Comparison of ENCODE assay signal across 12 cellular contexts in the genomic region with DNA sequence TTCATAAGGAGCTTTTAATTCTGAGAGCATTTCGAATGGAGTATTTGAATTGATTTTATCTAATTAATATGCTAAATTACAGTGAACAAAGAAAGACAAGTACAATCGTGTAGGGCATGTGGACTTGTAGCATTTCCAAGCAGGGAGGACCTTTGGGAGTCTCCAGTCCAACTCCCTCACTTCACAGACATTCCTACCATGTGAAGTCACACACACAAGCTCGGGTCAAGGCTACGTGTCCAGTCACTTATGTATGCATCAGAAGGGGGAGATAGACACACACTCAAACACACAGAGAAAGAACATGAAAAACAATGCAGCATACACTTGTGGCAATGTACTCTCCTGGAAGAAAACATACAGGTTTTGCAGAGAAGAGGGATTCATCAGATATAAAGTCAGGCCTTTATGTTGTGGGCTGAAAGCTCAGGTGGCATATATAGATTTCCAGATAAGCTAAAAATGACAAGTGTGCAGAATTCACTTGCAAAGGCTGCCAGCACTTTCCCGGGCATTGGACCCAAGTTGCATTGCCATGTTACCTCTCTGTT.
A peak's percentile ranks its signal among the peaks of the same experiment; 100 is the strongest.
DNase-seq lines count a peak whose midpoint lies in the region; ATAC-seq and TF ChIP-seq lines count a peak whose summit lies in the region.
"Had no signal": no experiment of that assay in that cellular context is flagged by ENCODE, and none has a peak within 500 bp of the region (broad histone marks: within the 10 kb centered on the region; RNA-seq: fewer than 3 reads in every experiment).

No MANE protein-coding gene starts in this region.

- H3K36me3 ChIP-seq in BJ (ENCODE audit: control insufficient read depth, insufficient read depth, low read length): no peaks in the 10 kb centered on the region

- no peaks in the 10 kb centered on the region for H3K27me3 Mint-ChIP-seq in mesothelial cell of epicardium (ENCODE audit: low read depth)
- H3K27me3 Mint-ChIP-seq: activated CD4-positive, alpha-beta T cell treated with anti-CD3 and anti-CD28 coated beads, Interleukin-2, amount 10 ng/mL, durations not matched to agents 7 days and 5 days had no signal

- H3K27me3 ChIP-seq in BJ (ENCODE audit: control insufficient read depth, insufficient read depth, low read length): no peaks in the 10 kb centered on the region

- ATAC-seq in HG03571 (IDR thresholded peaks at IDR 0.05; ENCODE audit: unreplicated experiment): no peak

- H3K4me3 Mint-ChIP-seq in mesothelial cell of epicardium: no peak overlapping the region
- H3K4me3 Mint-ChIP-seq: activated CD4-positive, alpha-beta T cell treated with anti-CD3 and anti-CD28 coated beads, Interleukin-2, amount 10 ng/mL, durations not matched to agents 7 days and 5 days had no signal

- peaks cover 16% of the 10 kb centered on the region for H3K9me3 Mint-ChIP-seq in mesothelial cell of epicardium
- H3K9me3 Mint-ChIP-seq: activated CD4-positive, alpha-beta T cell treated with anti-CD3 and anti-CD28 coated beads, Interleukin-2, amount 10 ng/mL, durations not matched to agents 7 days and 5 days had no signal

- TF ChIP-seq CTCF in BJ (IDR thresholded peaks at IDR 0.05; ENCODE audit: insufficient read depth, low read depth, low read length) (no peak), choroid plexus epithelial cell (conservative IDR thresholded peaks at IDR 0.05; ENCODE audit: low read depth, low read length) (peak; percentile 5), mesothelial cell of epicardium (IDR thresholded peaks at IDR 0.05; ENCODE audit: unreplicated experiment) (no peak)

- POLR2A ChIA-PET in BJ (lab: Charles Lee): no interaction called here

- H3K4me3 ChIP-seq in BJ (ENCODE audit: low read depth, low read length) (no peak overlapping the region), choroid plexus epithelial cell (ENCODE audit: low read depth, low read length) (no peak overlapping the region)

- H3K4me1 Mint-ChIP-seq in mesothelial cell of epicardium: peaks cover 57% of the 10 kb centered on the region
- H3K4me1 Mint-ChIP-seq: activated CD4-positive, alpha-beta T cell treated with anti-CD3 and anti-CD28 coated beads, Interleukin-2, amount 10 ng/mL, durations not matched to agents 7 days and 5 days had no signal

- CTCF ChIA-PET in BJ (lab: Yijun Ruan, JAX): interaction anchor here (1.0 to 2.3 kb wide), 4 partner anchors 13 to 344 kb away, joined by 3 to 6 read pairs (median 4); no protein-coding TSS in a partner anchor

- H3K27ac Mint-ChIP-seq in mesothelial cell of epicardium: peak overlapping the region; percentile 85
- H3K27ac Mint-ChIP-seq: activated CD4-positive, alpha-beta T cell treated with anti-CD3 and anti-CD28 coated beads, Interleukin-2, amount 10 ng/mL, durations not matched to agents 7 days and 5 days had no signal

- peaks cover 3% of the 10 kb centered on the region for H3K36me3 Mint-ChIP-seq in mesothelial cell of epicardium

- DNase-seq in BJ (ENCODE audit: low read depth) (peak; percentile 49), HuH-7.5 (ENCODE audit: low spot score) (peak; percentile 24), choroid plexus epithelial cell (ENCODE audit: low read depth) (peak; percentile 85), mesothelial cell of epicardium (ENCODE audit: low spot score in 2 of 2, unreplicated experiment in 2 of 2) (no peak), NOMO-1 treated with dmso at 0.1 percent for 144 hours (lab: John Stamatoyannopoulos, UW; ENCODE audit: unreplicated experiment) (no peak), NCI-H2227 (lab: John Stamatoyannopoulos, UW; ENCODE audit: unreplicated experiment) (no peak), NCI-H1105 (lab: John Stamatoyannopoulos, UW) (no peak)
- DNase-seq: activated CD4-positive, alpha-beta T cell treated with anti-CD3 and anti-CD28 coated beads, Interleukin-2, amount 10 ng/mL, durations not matched to agents 7 days and 5 days; cerebellar nuclear complex; NK-92 treated with Interleukin-12 subunit alpha and Interleukin-12 subunit beta, amount 100 ng/mL, for 24 hours; stimulated activated CD4-positive, alpha-beta T cell treated with anti-CD3 and anti-CD28 coated beads, Interleukin-4, amount 100 ng/mL, for 4 hours had no signal

Comparison
In these comparisons a context has a peak if more than half of its experiments do, and no peak if none do; other contexts are left out.
1. DNase-seq: peak in BJ (single experiment), HuH-7.5 (single experiment) and choroid plexus epithelial cell (single experiment); none in mesothelial cell of epicardium (0 of 2), NOMO-1 treated with dmso at 0.1 percent for 144 hours (single experiment), NCI-H2227 (single experiment) and NCI-H1105 (single experiment).